Comparison of ENCODE assay signal across 32 cellular contexts in the genomic region with DNA sequence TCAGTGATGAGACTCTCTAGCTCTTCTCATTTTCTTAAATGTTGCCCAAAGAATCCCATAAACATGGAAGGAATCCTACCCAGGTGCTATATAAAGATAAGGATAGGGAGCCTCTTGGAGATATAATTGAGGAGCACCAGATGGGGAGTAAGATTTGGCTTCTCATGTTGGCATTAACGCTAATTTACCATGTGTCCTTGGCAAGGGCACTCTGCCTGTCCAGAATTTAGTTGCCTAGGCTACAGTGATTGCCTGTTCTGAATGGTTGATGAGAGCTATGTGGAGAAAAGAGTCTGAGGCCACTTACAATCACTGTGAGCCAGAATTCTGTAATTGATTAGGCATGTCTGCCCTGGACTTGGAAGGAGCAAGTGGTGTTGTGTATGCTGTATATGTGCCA.
"Had no signal": no experiment of that assay in that cellular context is flagged by ENCODE, and none has a peak within 500 bp of the region (broad histone marks: within the 10 kb centered on the region; RNA-seq: fewer than 3 reads in every experiment).

No MANE protein-coding gene starts in this region.

- DNase-seq: activated B cell treated with CpG ODN at 0.5 μM for 24 hours; activated CD4-positive, alpha-beta memory T cell treated with anti-CD3 and anti-CD28 coated beads for 36 hours; activated CD4-positive, alpha-beta T cell treated with anti-CD3 and anti-CD28 coated beads for 4 hours; activated CD4-positive, alpha-beta T cell treated with anti-CD3 and anti-CD28 coated beads, Interleukin-2, amount 10 ng/mL, durations not matched to agents 24 days and 14 days; activated CD4-positive, alpha-beta T cell treated with anti-CD3 and anti-CD28 coated beads, Interleukin-2, amount 50 U/mL, for 1 hour; activated CD4-positive, alpha-beta T cell treated with anti-CD3 and anti-CD28 coated beads, Interleukin-2, amount 50 U/mL, for 4 hours; activated CD4-positive, CD25-positive, alpha-beta regulatory T cell treated with anti-CD3 and anti-CD28 coated beads, Interleukin-2, amount 50 U/mL, for 72 hours; activated CD8-positive, alpha-beta memory T cell treated with anti-CD3 and anti-CD28 coated beads, Interleukin-2, amount 50 U/mL, for 4 hours; activated CD8-positive, alpha-beta T cell treated with anti-CD3 and anti-CD28 coated beads for 36 hours; activated effector memory CD4-positive, alpha-beta T cell treated with anti-CD3 and anti-CD28 coated beads, Interleukin-2, amount 50 U/mL, for 16 hours; activated gamma-delta T cell treated with Interleukin-2 at 50 U/mL for 16 hours; activated naive CD4-positive, alpha-beta T cell; activated naive CD4-positive, alpha-beta T cell treated with anti-CD3 and anti-CD28 coated beads for 36 hours; activated naive CD4-positive, alpha-beta T cell treated with anti-CD3 and anti-CD28 coated beads, Interleukin-2, amount 50 U/mL, for 16 hours; activated naive CD8-positive, alpha-beta T cell treated with anti-CD3 and anti-CD28 coated beads for 36 hours; activated T-cell treated with anti-CD3 and anti-CD28 coated beads for 4 hours; activated T-cell treated with anti-CD3 and anti-CD28 coated beads, Interleukin-2, amount 50 U/mL, for 1 hour; activated T-cell treated with anti-CD3 and anti-CD28 coated beads, Interleukin-2, amount 50 U/mL, for 4 hours; activated T-cell treated with anti-CD3 and anti-CD28 coated beads, Interleukin-2, amount 50 U/mL, for 72 hours; adrenal gland; amniotic stem cell; aorta; body of pancreas; brain microvascular endothelial cell; central memory CD4-positive, alpha-beta T cell; T-helper 1 cell; T-helper 2 cell; T-helper 9 cell had no signal

- ATAC-seq: activated CD8-positive, alpha-beta T cell treated with anti-CD3 and anti-CD28 coated beads for 36 hours; activated naive CD4-positive, alpha-beta T cell treated with anti-CD3 and anti-CD28 coated beads, Interleukin-2, amount 50 U/mL, for 72 hours; activated T-cell treated with anti-CD3 and anti-CD28 coated beads, Interleukin-2, amount 50 U/mL, for 4 hours; activated T-cell treated with anti-CD3 and anti-CD28 coated beads, Interleukin-2, amount 50 U/mL, for 72 hours; activated T-helper 17 cell treated with anti-CD3 and anti-CD28 coated beads, Interleukin-2, amount 50 U/mL, for 72 hours; body of pancreas had no signal

- H3K9me3 ChIP-seq: adrenal gland, body of pancreas, breast epithelium had no signal

- H3K36me3 ChIP-seq: adrenal gland, brain microvascular endothelial cell, breast epithelium had no signal

- H3K27ac ChIP-seq: adrenal gland, body of pancreas, brain microvascular endothelial cell, breast epithelium, VCaP had no signal

- H3K4me1 ChIP-seq: adrenal gland, body of pancreas, breast epithelium had no signal

- H3K4me3 ChIP-seq: adrenal gland, body of pancreas, breast epithelium had no signal

- H3K27me3 ChIP-seq: adrenal gland, body of pancreas, brain microvascular endothelial cell, breast epithelium had no signal
